9 cellular contexts compared by ENCODE assay signal in genomic region chr7:138663741-138664710, GRCh38. TPM values are rescaled to one million over a fixed set of nuclear protein-coding genes. Genes with fewer than 3 reads are reported as not detected.
DNase-seq lines count a peak whose midpoint lies in the region; ATAC-seq and TF ChIP-seq lines count a peak whose summit lies in the region.
"Had no signal": no experiment of that assay in that cellular context is flagged by ENCODE, and none has a peak within 500 bp of the region (broad histone marks: within the 10 kb centered on the region; RNA-seq: fewer than 3 reads in every experiment).

No MANE protein-coding gene starts in this region.

- H3K4me3 Mint-ChIP-seq in activated CD4-positive, alpha-beta T cell treated with anti-CD3 and anti-CD28 coated beads for 36 hours = peak overlapping the region; percentile 61

- WGBS in sigmoid colon, 2 donors = 22 to 37% methylated on average over 59 of the region's 59 CpGs

- intact Hi-C loops in activated CD4-positive, alpha-beta T cell treated with anti-CD3 and anti-CD28 coated beads for 36 hours (cut with DNase I, micrococcal nuclease) = no loop called here
- intact Hi-C loops in sigmoid colon (cut with DNase I) = no loop called here

- H3K4me1 Mint-ChIP-seq in activated CD4-positive, alpha-beta T cell treated with anti-CD3 and anti-CD28 coated beads for 36 hours = peaks cover 13% of the 10 kb centered on the region

- H3K27ac ChIP-seq in sigmoid colon = no peak overlapping the region

- CTCF ChIA-PET in activated CD4-positive, alpha-beta T cell treated with anti-CD3 and anti-CD28 coated beads for 36 hours (lab: Charles Lee) = interaction anchor here (0.5 kb wide), 1 partner anchor 711 kb away, joined by 3 read pairs; no protein-coding TSS in a partner anchor

- no peaks in the 10 kb centered on the region for H3K36me3 ChIP-seq in sigmoid colon

- H3K27ac Mint-ChIP-seq in activated CD4-positive, alpha-beta T cell treated with anti-CD3 and anti-CD28 coated beads for 36 hours = no peak overlapping the region

- peaks cover 0 to 7% (median 2%) of the 10 kb centered on the region in 4 donors for H3K4me1 ChIP-seq in sigmoid colon

- no peaks in the 10 kb centered on the region for H3K36me3 Mint-ChIP-seq in activated CD4-positive, alpha-beta T cell treated with anti-CD3 and anti-CD28 coated beads for 36 hours (ENCODE audit: low read depth)

- no peaks in the 10 kb centered on the region for H3K9me3 ChIP-seq in sigmoid colon

- no peaks in the 10 kb centered on the region for H3K9me3 Mint-ChIP-seq in activated CD4-positive, alpha-beta T cell treated with anti-CD3 and anti-CD28 coated beads for 36 hours (ENCODE audit: low read depth)

- peaks cover 0 to 15% (median 10%) of the 10 kb centered on the region in 3 donors for H3K27me3 ChIP-seq in sigmoid colon

- TF ChIP-seq EP300 in sigmoid colon (IDR thresholded peaks at IDR 0.05) = no peak

- H3K27me3 Mint-ChIP-seq in activated CD4-positive, alpha-beta T cell treated with anti-CD3 and anti-CD28 coated beads for 36 hours = peaks cover 17% of the 10 kb centered on the region

- DNase-seq in activated CD4-positive, alpha-beta T cell treated with anti-CD3 and anti-CD28 coated beads for 36 hours = peak; percentile 26
- DNase-seq in activated CD4-positive, alpha-beta T cell treated with anti-CD3 and anti-CD28 coated beads, Interleukin-2, amount 50 U/mL, for 48 hours = no peak
- peak; percentile 14 for DNase-seq in activated naive CD4-positive, alpha-beta T cell treated with anti-CD3 and anti-CD28 coated beads, Interleukin-2, amount 50 U/mL, for 16 hours
- no peak for DNase-seq in sigmoid colon
- DNase-seq in NCI-H226 = no peak

- no peak for TF ChIP-seq POLR2A in sigmoid colon (IDR thresholded peaks at IDR 0.05)

- POLR2A ChIA-PET in activated CD4-positive, alpha-beta T cell treated with anti-CD3 and anti-CD28 coated beads for 36 hours (lab: Charles Lee) = no interaction called here

- H3K4me3 ChIP-seq in iPS-11a (ENCODE audit: low read depth, low read length) (peak overlapping the region; percentile 60), sigmoid colon (peak overlapping the region in 3 of 4 donors; percentile 16 to 36 (median 34))

- TF ChIP-seq CTCF in sigmoid colon (IDR thresholded peaks at IDR 0.05) = no peak

- peak; percentile 42 for ATAC-seq in activated CD4-positive, alpha-beta T cell treated with anti-CD3 and anti-CD28 coated beads for 36 hours
- ATAC-seq in HG02840 (IDR thresholded peaks at IDR 0.05; ENCODE audit: low FRiP score, unreplicated experiment) (no peak), GM19467 (IDR thresholded peaks at IDR 0.05; ENCODE audit: unreplicated experiment) (no peak)

RNA-seq across cellular contexts. Expression of gene SVOPL, which starts 37.1 kb away (rescaled TPM):
- total RNA-seq in activated CD4-positive, alpha-beta T cell treated with anti-CD3 and anti-CD28 coated beads for 36 hours = not detected
- total RNA-seq in sigmoid colon = not detected
- polyA plus RNA-seq in sigmoid colon = 1 to 10 TPM in 2 of 3 donors, not detected in 1; 1.8 to 2.3 TPM
- total RNA-seq: activated CD8-positive, alpha-beta memory T cell treated with anti-CD3 and anti-CD28 coated beads for 36 hours had no signal

Comparison
In these comparisons a context has a peak if more than half of its experiments do, and no peak if none do; other contexts are left out.
1. DNase-seq: peak in activated CD4-positive, alpha-beta T cell treated with anti-CD3 and anti-CD28 coated beads for 36 hours (single experiment) and activated naive CD4-positive, alpha-beta T cell treated with anti-CD3 and anti-CD28 coated beads, Interleukin-2, amount 50 U/mL, for 16 hours (single experiment); none in activated CD4-positive, alpha-beta T cell treated with anti-CD3 and anti-CD28 coated beads, Interleukin-2, amount 50 U/mL, for 48 hours (0 of 2), sigmoid colon (single experiment) and NCI-H226 (single experiment).